ENCODE assay signal across 31 cellular contexts in genomic region chr15:77425104-77425503, GRCh38.
"Had no signal": no experiment of that assay in that cellular context is flagged by ENCODE, and none has a peak within 500 bp of the region (broad histone marks: within the 10 kb centered on the region; RNA-seq: fewer than 3 reads in every experiment).

No MANE protein-coding gene starts in this region.

- H3K4me3 Mint-ChIP-seq: activated CD4-positive, alpha-beta memory T cell treated with anti-CD3 and anti-CD28 coated beads for 36 hours; activated CD4-positive, alpha-beta T cell treated with anti-CD3 and anti-CD28 coated beads, Interleukin-2, amount 10 ng/mL, durations not matched to agents 24 days and 14 days; activated naive CD4-positive, alpha-beta T cell treated with anti-CD3 and anti-CD28 coated beads for 36 hours; activated naive CD8-positive, alpha-beta T cell treated with anti-CD3 and anti-CD28 coated beads for 36 hours; activated T-helper 1 cell treated with anti-CD3 and anti-CD28 coated beads, Interleukin-12 subunit alpha, Interleukin-12 subunit beta, Interleukin-2, Interleukin-4 antibody, amounts not matched to agents 30 ng/mL and 10 ng/mL and 1 ng/mL, durations not matched to agents 14 hours and 24 hours and 36 hours; stimulated activated naive B cell treated with anti-CD40 and anti-IgM and Interleukin-4, amounts not matched to agents 10 μg/mL and 1 μg/mL and 100 μg/mL, for 72 hours had no signal

- H3K4me3 ChIP-seq: esophagus muscularis mucosa, left lung, lung, sigmoid colon, suprapubic skin, tibial artery had no signal

- H3K27me3 Mint-ChIP-seq: activated CD4-positive, alpha-beta memory T cell treated with anti-CD3 and anti-CD28 coated beads for 36 hours; activated CD4-positive, alpha-beta T cell treated with anti-CD3 and anti-CD28 coated beads, Interleukin-2, amount 10 ng/mL, durations not matched to agents 24 days and 14 days; activated naive CD8-positive, alpha-beta T cell treated with anti-CD3 and anti-CD28 coated beads for 36 hours; stimulated activated naive B cell treated with anti-CD40 and anti-IgM and Interleukin-4, amounts not matched to agents 10 μg/mL and 1 μg/mL and 100 μg/mL, for 72 hours had no signal

- ATAC-seq: foreskin keratinocyte; left lung; stimulated activated naive B cell treated with anti-CD40 and anti-IgM and Interleukin-4, amounts not matched to agents 10 μg/mL and 1 μg/mL and 100 μg/mL, for 72 hours had no signal

- H3K27ac Mint-ChIP-seq: activated CD4-positive, alpha-beta memory T cell treated with anti-CD3 and anti-CD28 coated beads for 36 hours; activated CD4-positive, alpha-beta T cell treated with anti-CD3 and anti-CD28 coated beads, Interleukin-2, amount 10 ng/mL, durations not matched to agents 24 days and 14 days; activated naive CD4-positive, alpha-beta T cell treated with anti-CD3 and anti-CD28 coated beads for 36 hours; activated naive CD8-positive, alpha-beta T cell treated with anti-CD3 and anti-CD28 coated beads for 36 hours; activated T-helper 1 cell treated with anti-CD3 and anti-CD28 coated beads, Interleukin-12 subunit alpha, Interleukin-12 subunit beta, Interleukin-2, Interleukin-4 antibody, amounts not matched to agents 30 ng/mL and 10 ng/mL and 1 ng/mL, durations not matched to agents 14 hours and 24 hours and 36 hours; stimulated activated naive B cell treated with anti-CD40 and anti-IgM and Interleukin-4, amounts not matched to agents 10 μg/mL and 1 μg/mL and 100 μg/mL, for 72 hours had no signal

- H3K27me3 ChIP-seq: brain microvascular endothelial cell, esophagus muscularis mucosa, foreskin keratinocyte, left lung, neutrophil, sigmoid colon, suprapubic skin, tibial artery had no signal

- DNase-seq: activated CD4-positive, alpha-beta memory T cell treated with anti-CD3 and anti-CD28 coated beads for 36 hours; activated CD4-positive, alpha-beta T cell treated with anti-CD3 and anti-CD28 coated beads, Interleukin-2, amount 10 ng/mL, durations not matched to agents 24 days and 14 days; activated CD4-positive, CD25-positive, alpha-beta regulatory T cell treated with anti-CD3 and anti-CD28 coated beads, Interleukin-2, amount 50 U/mL, for 72 hours; activated CD8-positive, alpha-beta memory T cell treated with anti-CD3 and anti-CD28 coated beads, Interleukin-2, amount 50 U/mL, for 4 hours; activated effector memory CD4-positive, alpha-beta T cell treated with anti-CD3 and anti-CD28 coated beads, Interleukin-2, amount 50 U/mL, for 16 hours; activated naive CD4-positive, alpha-beta T cell treated with anti-CD3 and anti-CD28 coated beads for 36 hours; activated naive CD8-positive, alpha-beta T cell treated with anti-CD3 and anti-CD28 coated beads for 36 hours; activated T-cell treated with anti-CD3 and anti-CD28 coated beads, Interleukin-2, amount 50 U/mL, for 1 hour; amniotic stem cell; brain microvascular endothelial cell; cortex of kidney; foreskin keratinocyte; kidney glomerular epithelial cell; left lung; mesendoderm; retina; sigmoid colon; small intestine; stimulated activated CD4-positive, alpha-beta T cell treated with anti-CD3 and anti-CD28 coated beads, Interleukin-1b, Interleukin-23, amount 100 ng/mL, for 48 hours; stimulated activated CD4-positive, alpha-beta T cell treated with anti-CD3 and anti-CD28 coated beads, Interleukin-4, amount 100 ng/mL, for 4 hours; stimulated activated CD8-positive, alpha-beta memory T cell treated with anti-CD3 and anti-CD28 coated beads, Interleukin-4, amount 100 ng/mL, for 48 hours; stimulated activated naive B cell treated with anti-CD40 and anti-IgM and Interleukin-4, amounts not matched to agents 10 μg/mL and 1 μg/mL and 100 μg/mL, for 72 hours; T1000; tibial artery; WERI-Rb-1 had no signal

- H3K36me3 ChIP-seq: brain microvascular endothelial cell, esophagus muscularis mucosa, left lung, neutrophil, sigmoid colon, suprapubic skin, tibial artery, WERI-Rb-1 had no signal

- H3K9me3 Mint-ChIP-seq: activated CD4-positive, alpha-beta memory T cell treated with anti-CD3 and anti-CD28 coated beads for 36 hours; activated CD4-positive, alpha-beta T cell treated with anti-CD3 and anti-CD28 coated beads, Interleukin-2, amount 10 ng/mL, durations not matched to agents 24 days and 14 days; activated naive CD4-positive, alpha-beta T cell treated with anti-CD3 and anti-CD28 coated beads for 36 hours; activated naive CD8-positive, alpha-beta T cell treated with anti-CD3 and anti-CD28 coated beads for 36 hours; activated T-helper 1 cell treated with anti-CD3 and anti-CD28 coated beads, Interleukin-12 subunit alpha, Interleukin-12 subunit beta, Interleukin-2, Interleukin-4 antibody, amounts not matched to agents 30 ng/mL and 10 ng/mL and 1 ng/mL, durations not matched to agents 14 hours and 24 hours and 36 hours; nephron; stimulated activated naive B cell treated with anti-CD40 and anti-IgM and Interleukin-4, amounts not matched to agents 10 μg/mL and 1 μg/mL and 100 μg/mL, for 72 hours had no signal

- H3K27ac ChIP-seq: brain microvascular endothelial cell, esophagus muscularis mucosa, foreskin keratinocyte, left lung, neutrophil, sigmoid colon, suprapubic skin, tibial artery, WERI-Rb-1 had no signal

- H3K9me3 ChIP-seq: esophagus muscularis mucosa, left lung, neutrophil, sigmoid colon, suprapubic skin, tibial artery had no signal
